ENCODE assay signal across 18 cellular contexts in the genomic region with DNA sequence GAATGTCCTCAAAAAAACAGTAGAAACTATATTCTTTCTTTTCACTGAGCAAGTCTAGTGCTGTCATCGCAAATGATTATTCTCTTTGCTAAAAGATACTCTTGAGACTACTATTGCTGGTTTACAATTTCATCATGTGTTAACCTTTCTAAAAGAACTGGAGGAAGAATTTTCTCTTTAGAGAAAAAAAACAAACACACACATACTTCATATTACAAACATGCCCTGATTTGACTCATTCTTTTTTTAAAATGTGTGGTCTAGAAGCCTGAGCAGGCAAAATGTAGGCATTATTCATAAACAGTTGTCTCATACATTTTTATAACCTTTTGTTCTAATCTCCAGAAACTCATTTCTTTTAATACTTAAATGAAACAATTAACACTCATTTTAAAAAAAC.
A peak's percentile ranks its signal among the peaks of the same experiment; 100 is the strongest.
DNase-seq lines count a peak whose midpoint lies in the region; TF ChIP-seq lines count a peak whose summit lies in the region.
"Had no signal": no experiment of that assay in that cellular context is flagged by ENCODE, and none has a peak within 500 bp of the region (broad histone marks: within the 10 kb centered on the region; RNA-seq: fewer than 3 reads in every experiment).

No MANE protein-coding gene starts in this region.

- no peak for TF ChIP-seq EP300 in transverse colon (IDR thresholded peaks at IDR 0.05; ENCODE audit: low read depth)

- intact Hi-C loops in prostate gland (cut with DNase I) (no loop called here), transverse colon (cut with DNase I; ENCODE audit: low total_unique reads) (no loop called here)

- H3K4me1 ChIP-seq in SJSA1 (replicated peaks) (peaks cover 19% of the 10 kb centered on the region), neuron (ENCODE audit: insufficient read depth, low read length) (peaks cover 12% of the 10 kb centered on the region), prostate gland (replicated peaks) (no peaks in the 10 kb centered on the region), transverse colon (no peaks in the 10 kb centered on the region)
- H3K4me1 ChIP-seq: psoas muscle, uterus had no signal

- TF ChIP-seq POLR2A in prostate gland (IDR thresholded peaks at IDR 0.05), result no peak
- TF ChIP-seq POLR2A in transverse colon (IDR thresholded peaks at IDR 0.05), result no peak

- in situ Hi-C loops in transverse colon (cut with MboI; ENCODE audit: low pct_ligation_motif_present in 1 of 4, low pct_unique_long_range_greater_than_20kb in 1 of 4, low sequenced_read_pairs in 3 of 4), result no loop called here

- no peaks in the 10 kb centered on the region for H3K9me3 ChIP-seq in SJSA1 (replicated peaks)
- no peaks in the 10 kb centered on the region for H3K9me3 ChIP-seq in neuron (ENCODE audit: low read length)
- H3K9me3 ChIP-seq in prostate gland, result no peaks in the 10 kb centered on the region
- H3K9me3 ChIP-seq in transverse colon, result no peaks in the 10 kb centered on the region
- H3K9me3 ChIP-seq: psoas muscle, uterus had no signal

- no peaks in the 10 kb centered on the region for H3K27me3 ChIP-seq in SJSA1 (replicated peaks)
- H3K27me3 ChIP-seq in neuron (ENCODE audit: insufficient read depth, low read length), result no peaks in the 10 kb centered on the region
- H3K27me3 ChIP-seq in prostate gland (replicated peaks; ENCODE audit: insufficient read depth), result no peaks in the 10 kb centered on the region
- no peaks in the 10 kb centered on the region for H3K27me3 ChIP-seq in transverse colon
- H3K27me3 ChIP-seq: uterus had no signal

- H3K4me3 ChIP-seq in AG10803 (ENCODE audit: low read length) (no peak overlapping the region), SJSA1 (no peak overlapping the region), neuron (ENCODE audit: low read length) (no peak overlapping the region), prostate gland (no peak overlapping the region), transverse colon (no peak overlapping the region)
- H3K4me3 ChIP-seq: psoas muscle, uterus had no signal

- H3K36me3 ChIP-seq in SJSA1 (no peaks in the 10 kb centered on the region), neuron (ENCODE audit: insufficient read depth, low read length) (no peaks in the 10 kb centered on the region), prostate gland (no peaks in the 10 kb centered on the region), transverse colon (no peaks in the 10 kb centered on the region)
- H3K36me3 ChIP-seq: uterus had no signal

- TF ChIP-seq CTCF in AG10803 (conservative IDR thresholded peaks at IDR 0.05; ENCODE audit: low read length) (no peak), prostate gland (IDR thresholded peaks at IDR 0.05) (no peak), transverse colon (IDR thresholded peaks at IDR 0.05) (no peak)

- H3K27ac ChIP-seq in SJSA1 (0 out of 2 replicates have a peak overlapping the region, but pooled peaks have one; percentile 3), epithelial cell of prostate (peak overlapping the region; percentile 3), prostate gland (no peak overlapping the region), transverse colon (no peak overlapping the region)
- H3K27ac ChIP-seq: psoas muscle, uterus had no signal

- 64% methylated on average over 1 of the region's 1 CpG for WGBS in prostate gland
- WGBS in transverse colon (ENCODE audit: low coverage in 1 of 2), 2 donors, result 56 to 88% methylated on average over 1 of the region's 1 CpG

- DNase-seq in AG10803 (ENCODE audit: low read depth), result peak; percentile 13
- peak in 1 of 2 experiments; percentile 54 for DNase-seq in SJSA1 (ENCODE audit: low read depth in 1 of 2, low spot score in 2 of 2)
- DNase-seq in epithelial cell of prostate (ENCODE audit: low read depth, low spot score), result no peak
- DNase-seq in prostate gland (ENCODE audit: low spot score), result no peak
- no peak for DNase-seq in Kasumi-1 (lab: John Stamatoyannopoulos, UW)
- no peak for DNase-seq in transverse colon
- DNase-seq in DMS79 treated with DMSO at 0.1 percent for 48 hours (lab: John Stamatoyannopoulos, UW), result no peak
- DNase-seq: activated naive CD8-positive, alpha-beta T cell treated with anti-CD3 and anti-CD28 coated beads, Interleukin-2, amount 10 ng/mL, durations not matched to agents 7 days and 5 days; activated T-cell treated with anti-CD3 and anti-CD28 coated beads, Interleukin-2, amount 50 U/mL, for 72 hours; DND-41; MV-4-11; NCI-H187 treated with DMSO at 0.1 percent for 48 hours; NCI-H446; psoas muscle; stimulated activated CD4-positive, alpha-beta T cell treated with anti-CD3 and anti-CD28 coated beads, Interleukin-4, amount 100 ng/mL, for 4 hours; substantia nigra; uterus had no signal

- H2AFZ ChIP-seq in neuron (ENCODE audit: low read depth, low read length), result peak overlapping the region; percentile 54

Comparison
In these comparisons a context has a peak if more than half of its experiments do, and no peak if none do; other contexts are left out.
1. H3K27ac ChIP-seq: peak in SJSA1 (single experiment) and epithelial cell of prostate (single experiment); none in prostate gland (0 of 2) and transverse colon (0 of 4).